ENCODE assay signal across 8 cellular contexts in genomic region chr11:65427691-65428577, GRCh38. TPM values are rescaled to one million over a fixed set of nuclear protein-coding genes. Genes with fewer than 3 reads are reported as not detected.
A peak's percentile ranks its signal among the peaks of the same experiment; 100 is the strongest.
DNase-seq lines count a peak whose midpoint lies in the region; ATAC-seq, FAIRE-seq and TF ChIP-seq lines count a peak whose summit lies in the region.

No MANE protein-coding gene starts in this region.

- POLR2A ChIA-PET in activated CD8-positive, alpha-beta T cell treated with anti-CD3 and anti-CD28 coated beads for 36 hours (lab: Charles Lee) = interaction anchor here (0.5 to 21.0 kb wide), 8 partner anchors 8 to 75 kb away, joined by 3 to 4842 read pairs (median 96); partner anchors contain the start of genes FRMD8, MALAT1, NEAT1 and SLC25A45

- peak; percentile 86 for DNase-seq in HS-5 (ENCODE audit: low read depth)
- DNase-seq in activated CD8-positive, alpha-beta T cell treated with anti-CD3 and anti-CD28 coated beads for 36 hours = peak; percentile 65
- DNase-seq in fibroblast of mammary gland (ENCODE audit: low read depth) = peak; percentile 88
- DNase-seq in pancreas = peak in 5 of 6 donors; percentile 45 to 76 (median 67)
- no peak for DNase-seq in NK-92 treated with Interleukin-12 subunit alpha and Interleukin-12 subunit beta, amount 100 ng/mL, for 24 hours (lab: John Stamatoyannopoulos, UW)

- FAIRE-seq in pancreas (lab: Jason Lieb, UNC) = no peak

- intact Hi-C loops in activated CD8-positive, alpha-beta T cell treated with anti-CD3 and anti-CD28 coated beads for 36 hours (cut with micrococcal nuclease) = loop anchor here (2.0 to 5.0 kb wide), 3 partner anchors 46 to 144 kb away; partner anchors contain the start of genes FAM89B, SLC25A45 and ZNRD2
- intact Hi-C loops in pancreas (cut with DNase I) = no loop called here

- peaks cover 63% of the 10 kb centered on the region for H3K4me1 Mint-ChIP-seq in activated CD8-positive, alpha-beta T cell treated with anti-CD3 and anti-CD28 coated beads for 36 hours (ENCODE audit: low read depth)

- peak overlapping the region; percentile 80 to 99 (median 91) for H3K4me2 ChIP-seq in BLaER1 treated with 17β-estradiol and CSF1 and Interleukin-3, amounts not matched to agents 10 nM and 100 nM

- peak overlapping the region; percentile 83 to 94 (median 92) for H3K4me3 ChIP-seq in BLaER1 treated with 17β-estradiol and CSF1 and Interleukin-3, amounts not matched to agents 10 nM and 100 nM
- H3K4me3 ChIP-seq in fibroblast of mammary gland (ENCODE audit: control insufficient read depth, low read depth, low read length) = peak overlapping the region; percentile 98
- H3K4me3 ChIP-seq in pancreas = peak overlapping the region in 3 of 4 donors; percentile 74 to 93 (median 81)

- peaks cover 12 to 86% (median 43%) of the 10 kb centered on the region in 11 experiments; a peak in 19 of 22 replicates for H3K36me3 ChIP-seq in BLaER1 treated with 17β-estradiol and CSF1 and Interleukin-3, amounts not matched to agents 10 nM and 100 nM
- H3K36me3 ChIP-seq in pancreas = peaks cover 0 to 36% (median 0%) of the 10 kb centered on the region in 3 donors

- H4K20me1 ChIP-seq in BLaER1 treated with 17β-estradiol and CSF1 and Interleukin-3, amounts not matched to agents 10 nM and 100 nM = peaks cover 79 to 100% (median 100%) of the 10 kb centered on the region in 11 experiments

- peak overlapping the region; percentile 89 for H3K4me3 Mint-ChIP-seq in activated CD8-positive, alpha-beta T cell treated with anti-CD3 and anti-CD28 coated beads for 36 hours

- H3K4me1 ChIP-seq in BLaER1 treated with 17β-estradiol and CSF1 and Interleukin-3, amounts not matched to agents 10 nM and 100 nM = peaks cover 56 to 72% (median 64%) of the 10 kb centered on the region in 10 experiments
- H3K4me1 ChIP-seq in pancreas = peaks cover 3 to 51% (median 16%) of the 10 kb centered on the region in 3 donors

- WGBS in pancreas, 2 donors = 16 to 19% methylated on average over 11 of the region's 11 CpGs

- H3K27me3 ChIP-seq in BLaER1 treated with 17β-estradiol and CSF1 and Interleukin-3, amounts not matched to agents 10 nM and 100 nM = no peaks in the 10 kb centered on the region
- no peaks in the 10 kb centered on the region for H3K27me3 ChIP-seq in pancreas

- peak overlapping the region; percentile 98 to 100 (median 100) for H3K9ac ChIP-seq in BLaER1 treated with 17β-estradiol and CSF1 and Interleukin-3, amounts not matched to agents 10 nM and 100 nM

- peak overlapping the region; percentile 98 for H3K27ac Mint-ChIP-seq in activated CD8-positive, alpha-beta T cell treated with anti-CD3 and anti-CD28 coated beads for 36 hours

- peaks cover 3% of the 10 kb centered on the region for H3K27me3 Mint-ChIP-seq in activated CD8-positive, alpha-beta T cell treated with anti-CD3 and anti-CD28 coated beads for 36 hours

- CTCF ChIA-PET in activated CD8-positive, alpha-beta T cell treated with anti-CD3 and anti-CD28 coated beads for 36 hours (lab: Charles Lee) = interaction anchor here (1.4 to 2.3 kb wide), 2 partner anchors 8 to 12 kb away, joined by 4 to 8 read pairs; no protein-coding TSS in a partner anchor

- H3K36me3 Mint-ChIP-seq in activated CD8-positive, alpha-beta T cell treated with anti-CD3 and anti-CD28 coated beads for 36 hours (ENCODE audit: low read depth) = peaks cover 76% of the 10 kb centered on the region

- no peaks in the 10 kb centered on the region for H3K9me3 Mint-ChIP-seq in activated CD8-positive, alpha-beta T cell treated with anti-CD3 and anti-CD28 coated beads for 36 hours

- no peak for TF ChIP-seq CTCF in activated CD8-positive, alpha-beta T cell treated with anti-CD3 and anti-CD28 coated beads for 36 hours (IDR thresholded peaks at IDR 0.05)
- TF ChIP-seq CTCF in fibroblast of mammary gland (conservative IDR thresholded peaks at IDR 0.05; ENCODE audit: control insufficient read depth, insufficient read depth, low read depth, low read length) = no peak
- no peak for TF ChIP-seq CTCF in pancreas (IDR thresholded peaks at IDR 0.05)

- ATAC-seq in activated CD8-positive, alpha-beta T cell treated with anti-CD3 and anti-CD28 coated beads for 36 hours = peak; percentile 2
- ATAC-seq in pancreas = peak in 3 of 4 donors; percentile 1 to 4 (median 2)
- ATAC-seq in HG02759 (IDR thresholded peaks at IDR 0.05; ENCODE audit: unreplicated experiment) = no peak
- ATAC-seq in HG03571 (IDR thresholded peaks at IDR 0.05; ENCODE audit: unreplicated experiment) = no peak

- no peaks in the 10 kb centered on the region for H3K9me3 ChIP-seq in BLaER1 treated with 17β-estradiol and CSF1 and Interleukin-3, amounts not matched to agents 10 nM and 100 nM (replicated peaks in 1 of 11)
- no peaks in the 10 kb centered on the region for H3K9me3 ChIP-seq in pancreas

- peak overlapping the region; percentile 94 to 100 (median 99) for H3K27ac ChIP-seq in BLaER1 treated with 17β-estradiol and CSF1 and Interleukin-3, amounts not matched to agents 10 nM and 100 nM
- peak overlapping the region; percentile 26 to 99 (median 99) for H3K27ac ChIP-seq in pancreas

RNA-seq across cellular contexts. Expression of gene NEAT1, which starts 5.3 kb away (rescaled TPM):
- 100 to 1,000 TPM; 313 to 358 TPM for total RNA-seq in activated CD8-positive, alpha-beta T cell treated with anti-CD3 and anti-CD28 coated beads for 36 hours
- 1,000 to 10,000 TPM in 1 of 6 donors, 100 to 1,000 TPM in 5; 295 to 1,475 (median 528) TPM for total RNA-seq in pancreas
- polyA plus RNA-seq in pancreas = 1,000 to 10,000 TPM; 1,390 to 2,770 TPM

RNA-seq across cellular contexts. Expression of gene FRMD8, which starts 41.5 kb away (rescaled TPM):
- total RNA-seq in activated CD8-positive, alpha-beta T cell treated with anti-CD3 and anti-CD28 coated beads for 36 hours = 10 to 100 TPM; 26.8 to 33.3 TPM
- total RNA-seq in pancreas = 10 to 100 TPM; 15.4 to 28.9 (median 18.8) TPM
- 10 to 100 TPM; 15.0 to 15.7 TPM for polyA plus RNA-seq in pancreas

RNA-seq across cellular contexts. Expression of gene SLC25A45, which starts 45.5 kb away (rescaled TPM):
- 10 to 100 TPM; 12.8 to 14.4 TPM for total RNA-seq in activated CD8-positive, alpha-beta T cell treated with anti-CD3 and anti-CD28 coated beads for 36 hours
- total RNA-seq in pancreas = 10 to 100 TPM; 16.2 to 53.4 (median 26.3) TPM
- 10 to 100 TPM; 38.0 to 58.2 TPM for polyA plus RNA-seq in pancreas

Comparison
In these comparisons a context has a peak if more than half of its experiments do, and no peak if none do; other contexts are left out.
1. ATAC-seq: peak in activated CD8-positive, alpha-beta T cell treated with anti-CD3 and anti-CD28 coated beads for 36 hours (single experiment) and pancreas (3 of 4); none in HG02759 (single experiment) and HG03571 (single experiment).
2. Peak in every context shown above with its lines, with median percentiles within 50 percentile points of each other: H3K4me3 ChIP-seq.